Comparison of ENCODE assay signal across 33 cellular contexts in genomic region chr20:57289401-57290177, GRCh38. TPM values are rescaled to one million over a fixed set of nuclear protein-coding genes. Genes with fewer than 3 reads are reported as not detected.
DNase-seq lines count a peak whose midpoint lies in the region; ATAC-seq, FAIRE-seq and TF ChIP-seq lines count a peak whose summit lies in the region.
"Had no signal": no experiment of that assay in that cellular context is flagged by ENCODE, and none has a peak within 500 bp of the region (broad histone marks: within the 10 kb centered on the region; RNA-seq: fewer than 3 reads in every experiment).

No MANE protein-coding gene starts in this region.

- H3K4me3 ChIP-seq in HepG2 (replicated peaks in 1 of 3; ENCODE audit: insufficient read depth in 1 of 3, low read depth in 2 of 3, low read length in 3 of 3) (no peak overlapping the region), right lobe of liver (no peak overlapping the region), ectodermal cell (ENCODE audit: insufficient read depth, low read depth, low read length) (no peak overlapping the region), aorta (ENCODE audit: low read length in 2 of 2) (no peak overlapping the region)
- H3K4me3 ChIP-seq: adrenal gland, cardiac muscle cell had no signal

- H3K79me2 ChIP-seq in HepG2 (ENCODE audit: insufficient read depth, low read length): no peaks in the 10 kb centered on the region

- H3K9me3 ChIP-seq in HepG2 (ENCODE audit: low read length): no peaks in the 10 kb centered on the region
- no peaks in the 10 kb centered on the region for H3K9me3 ChIP-seq in right lobe of liver
- H3K9me3 ChIP-seq in ectodermal cell (ENCODE audit: control insufficient read depth, low read length): no peaks in the 10 kb centered on the region
- no peaks in the 10 kb centered on the region for H3K9me3 ChIP-seq in aorta (ENCODE audit: control insufficient read depth, low read length)
- H3K9me3 ChIP-seq: adrenal gland, SK-N-SH had no signal

- H3K27ac Mint-ChIP-seq in activated CD4-positive, alpha-beta T cell treated with anti-CD3 and anti-CD28 coated beads for 36 hours: no peak overlapping the region
- H3K27ac Mint-ChIP-seq in activated CD8-positive, alpha-beta memory T cell treated with anti-CD3 and anti-CD28 coated beads, Interleukin-2, amount 10 ng/mL, durations not matched to agents 7 days and 5 days: no peak overlapping the region
- H3K27ac Mint-ChIP-seq: T-helper 17 cell had no signal

- no TSS peak for BruUV-seq in HepG2 (replicated peaks; lab: Mats Ljungman, UMichigan)

- H3K36me3 Mint-ChIP-seq in activated CD4-positive, alpha-beta T cell treated with anti-CD3 and anti-CD28 coated beads for 36 hours (ENCODE audit: low read depth): no peaks in the 10 kb centered on the region
- no peaks in the 10 kb centered on the region for H3K36me3 Mint-ChIP-seq in activated CD8-positive, alpha-beta memory T cell treated with anti-CD3 and anti-CD28 coated beads, Interleukin-2, amount 10 ng/mL, durations not matched to agents 7 days and 5 days

- no peaks in the 10 kb centered on the region for H3K4me1 Mint-ChIP-seq in activated CD4-positive, alpha-beta T cell treated with anti-CD3 and anti-CD28 coated beads for 36 hours
- no peaks in the 10 kb centered on the region for H3K4me1 Mint-ChIP-seq in activated CD8-positive, alpha-beta memory T cell treated with anti-CD3 and anti-CD28 coated beads, Interleukin-2, amount 10 ng/mL, durations not matched to agents 7 days and 5 days
- H3K4me1 Mint-ChIP-seq: T-helper 17 cell had no signal

- no peak for TF ChIP-seq RAD21 in HepG2 (CRISPR knock-in tag; IDR thresholded peaks at IDR 0.05)

- H4K20me1 ChIP-seq in HepG2 (ENCODE audit: insufficient read depth, low read length): no peaks in the 10 kb centered on the region

- DNase-seq in HepG2 (ENCODE audit: low spot score) (no peak), right lobe of liver (no peak), midbrain (lab: John Stamatoyannopoulos, UW) (peak; percentile 79), aorta (no peak)
- no peak for DNase-seq in activated CD4-positive, alpha-beta T cell treated with anti-CD3 and anti-CD28 coated beads for 36 hours
- no peak for DNase-seq in activated CD8-positive, alpha-beta memory T cell treated with anti-CD3 and anti-CD28 coated beads, Interleukin-2, amount 10 ng/mL, durations not matched to agents 7 days and 5 days
- DNase-seq: activated CD4-positive, alpha-beta T cell treated with anti-CD3 and anti-CD28 coated beads for 48 hours; activated T-cell treated with anti-CD3 and anti-CD28 coated beads, Interleukin-2, amount 50 U/mL, for 4 hours; AML-193; DMS79 treated with DMSO at 0.1 percent for 48 hours; glutamatergic neuron; H7; left ventricle myocardium superior; NCI-H1048; NCI-H187 treated with DMSO at 0.1 percent for 48 hours; NCI-H526 treated with DMSO at 0.1 percent for 48 hours; SK-N-SH; small intestine; stimulated activated CD4-positive, alpha-beta T cell treated with anti-CD3 and anti-CD28 coated beads, Interleukin-1b, Interleukin-23, amount 100 ng/mL, for 48 hours; T-helper 17 cell had no signal

- no peak overlapping the region for H3K4me3 Mint-ChIP-seq in activated CD4-positive, alpha-beta T cell treated with anti-CD3 and anti-CD28 coated beads for 36 hours
- no peak overlapping the region for H3K4me3 Mint-ChIP-seq in activated CD8-positive, alpha-beta memory T cell treated with anti-CD3 and anti-CD28 coated beads, Interleukin-2, amount 10 ng/mL, durations not matched to agents 7 days and 5 days
- H3K4me3 Mint-ChIP-seq: activated T-cell treated with anti-CD3 and anti-CD28 coated beads, Interleukin-2, amount 50 U/mL, for 4 hours; neural crest cell; T-helper 17 cell had no signal

- H3K27ac ChIP-seq in HepG2 (ENCODE audit: extremely low read length, insufficient read depth, low read length): no peak overlapping the region
- H3K27ac ChIP-seq in right lobe of liver: no peak overlapping the region
- H3K27ac ChIP-seq in ectodermal cell (ENCODE audit: insufficient read depth, low read depth, low read length, poor library complexity, severe bottlenecking): peak overlapping the region; percentile 2
- H3K27ac ChIP-seq in aorta (ENCODE audit: low read depth in 1 of 2, low read length in 2 of 2): no peak overlapping the region
- H3K27ac ChIP-seq: 22Rv1, adrenal gland, cardiac muscle cell had no signal

- WGBS in HepG2 (ENCODE audit: low lambda C conversion rate): 3% methylated on average over 8 of the region's 8 CpGs
- WGBS in right lobe of liver (ENCODE audit: insufficient coverage, low coverage, low lambda C conversion rate, missing lambda C conversion rate): 7% methylated on average over 3 of the region's 8 CpGs
- WGBS in ectodermal cell, 2 experiments: 57 to 74% methylated on average over 7 of the region's 8 CpGs
- 40% methylated on average over 8 of the region's 8 CpGs for WGBS in aorta, 2 donors

- H2AFZ ChIP-seq in HepG2 (ENCODE audit: low read length): no peak overlapping the region

- in situ Hi-C loops in HepG2 (cut with HindIII; ENCODE audit: extremely low pct_ligation_motif_present, low pct_unique_long_range_greater_than_20kb): no loop called here

- CTCF ChIA-PET in HepG2 (lab: Yijun Ruan, JAX; ENCODE audit: low intra/inter-chr PET ratio, low total read pairs): interaction anchor here (1.2 kb wide), 1 partner anchor 57 kb away, joined by 3 read pairs; no protein-coding TSS in a partner anchor
- CTCF ChIA-PET in activated CD4-positive, alpha-beta T cell treated with anti-CD3 and anti-CD28 coated beads for 36 hours (lab: Charles Lee): no interaction called here
- CTCF ChIA-PET in activated CD8-positive, alpha-beta memory T cell treated with anti-CD3 and anti-CD28 coated beads, Interleukin-2, amount 10 ng/mL, durations not matched to agents 7 days and 5 days (lab: Charles Lee): no interaction called here

- POLR2A ChIA-PET in HepG2 (lab: Yijun Ruan, JAX): no interaction called here
- POLR2A ChIA-PET in activated CD4-positive, alpha-beta T cell treated with anti-CD3 and anti-CD28 coated beads for 36 hours (lab: Charles Lee): no interaction called here

- H3K9me3 Mint-ChIP-seq in activated CD4-positive, alpha-beta T cell treated with anti-CD3 and anti-CD28 coated beads for 36 hours (ENCODE audit: low read depth): no peaks in the 10 kb centered on the region
- no peaks in the 10 kb centered on the region for H3K9me3 Mint-ChIP-seq in activated CD8-positive, alpha-beta memory T cell treated with anti-CD3 and anti-CD28 coated beads, Interleukin-2, amount 10 ng/mL, durations not matched to agents 7 days and 5 days (ENCODE audit: low read depth)
- H3K9me3 Mint-ChIP-seq: activated T-cell treated with anti-CD3 and anti-CD28 coated beads, Interleukin-2, amount 50 U/mL, for 4 hours; neural crest cell had no signal

- H3K4me1 ChIP-seq in HepG2 (ENCODE audit: insufficient read depth, low read length): peaks cover under 1% of the 10 kb centered on the region
- H3K4me1 ChIP-seq in right lobe of liver: no peaks in the 10 kb centered on the region
- peaks cover 70% of the 10 kb centered on the region for H3K4me1 ChIP-seq in ectodermal cell (ENCODE audit: control insufficient read depth, insufficient read depth, low read length)
- H3K4me1 ChIP-seq in aorta (ENCODE audit: control insufficient read depth in 1 of 2, insufficient read depth in 2 of 2, low read length in 2 of 2): no peaks in the 10 kb centered on the region
- H3K4me1 ChIP-seq: adrenal gland had no signal

- no peak overlapping the region for H3K4me2 ChIP-seq in HepG2 (ENCODE audit: low read depth, low read length)
- H3K4me2 ChIP-seq: SK-N-SH had no signal

- intact Hi-C loops in HepG2 (cut with micrococcal nuclease; ENCODE audit: unreplicated experiment) (no loop called here), right lobe of liver (cut with DNase I) (no loop called here), aorta (cut with DNase I) (no loop called here)
- intact Hi-C loops in activated CD4-positive, alpha-beta T cell treated with anti-CD3 and anti-CD28 coated beads for 36 hours (cut with DNase I, micrococcal nuclease): no loop called here

- H3K27me3 Mint-ChIP-seq in activated CD4-positive, alpha-beta T cell treated with anti-CD3 and anti-CD28 coated beads for 36 hours: peaks cover 45% of the 10 kb centered on the region
- H3K27me3 Mint-ChIP-seq in activated CD8-positive, alpha-beta memory T cell treated with anti-CD3 and anti-CD28 coated beads, Interleukin-2, amount 10 ng/mL, durations not matched to agents 7 days and 5 days: peaks cover 49% of the 10 kb centered on the region

- FAIRE-seq in HepG2 (lab: Jason Lieb, UNC): no peak
- FAIRE-seq: endothelial cell of umbilical vein, small intestine had no signal

- H3K36me3 ChIP-seq in HepG2 (replicated peaks in 1 of 2; ENCODE audit: control insufficient read depth in 1 of 2, insufficient read depth in 2 of 2, low read length in 2 of 2) (no peaks in the 10 kb centered on the region), right lobe of liver (no peaks in the 10 kb centered on the region), ectodermal cell (ENCODE audit: control insufficient read depth, insufficient read depth, low read length) (no peaks in the 10 kb centered on the region), aorta (ENCODE audit: control insufficient read depth in 1 of 2, insufficient read depth in 2 of 2, low read length in 1 of 2) (no peaks in the 10 kb centered on the region)
- H3K36me3 ChIP-seq: adrenal gland, cardiac muscle cell had no signal

- H3K9ac ChIP-seq in HepG2 (ENCODE audit: insufficient read depth, low read depth, low read length): no peak overlapping the region
- H3K9ac ChIP-seq: SK-N-SH had no signal

- peaks cover 19 to 88% of the 10 kb centered on the region in 2 experiments for H3K27me3 ChIP-seq in HepG2 (ENCODE audit: control insufficient read depth in 1 of 2, insufficient read depth in 2 of 2, low read length in 2 of 2)
- H3K27me3 ChIP-seq in right lobe of liver: no peaks in the 10 kb centered on the region
- no peaks in the 10 kb centered on the region for H3K27me3 ChIP-seq in ectodermal cell (ENCODE audit: control insufficient read depth, insufficient read depth, low read length, poor library complexity, severe bottlenecking)
- H3K27me3 ChIP-seq in aorta (ENCODE audit: control insufficient read depth in 1 of 2, insufficient read depth in 2 of 2, low read length in 1 of 2): no peaks in the 10 kb centered on the region
- H3K27me3 ChIP-seq: cardiac muscle cell had no signal

- TF ChIP-seq EP300 in HepG2 (IDR thresholded peaks at IDR 0.05; ENCODE audit: low read depth in 2 of 2, low read length in 2 of 2): no peak
- TF ChIP-seq EP300 in HepG2 (CRISPR knock-in tag; IDR thresholded peaks at IDR 0.05; ENCODE audit: borderline replicate concordance): no peak

- TF ChIP-seq CTCF in HepG2 (CRISPR knock-in tag; IDR thresholded peaks at IDR 0.05) (no peak), right lobe of liver (IDR thresholded peaks at IDR 0.05) (no peak)

- ATAC-seq in HepG2 (peak; percentile 22; the same call in 2 of the 3 replicates), right lobe of liver (no peak), aorta (ENCODE audit: low FRiP score) (peak; percentile 30), GM21717 (IDR thresholded peaks at IDR 0.05; ENCODE audit: unreplicated experiment) (no peak)
- no peak for ATAC-seq in activated CD4-positive, alpha-beta T cell treated with anti-CD3 and anti-CD28 coated beads for 36 hours
- no peak for ATAC-seq in activated CD8-positive, alpha-beta memory T cell treated with anti-CD3 and anti-CD28 coated beads, Interleukin-2, amount 10 ng/mL, durations not matched to agents 7 days and 5 days
- ATAC-seq: activated T-cell treated with anti-CD3 and anti-CD28 coated beads, Interleukin-2, amount 50 U/mL, for 4 hours; left ventricle myocardium superior; T-helper 17 cell had no signal

- TF ChIP-seq POLR2A in HepG2 (IDR thresholded peaks at IDR 0.05; ENCODE audit: insufficient read depth in 1 of 2, low read depth in 2 of 2, low read length in 2 of 2) (no peak), right lobe of liver (IDR thresholded peaks at IDR 0.05) (no peak)

RNA-seq across cellular contexts. Expression of gene BMP7, which starts 23.1 kb away (rescaled TPM):
- total RNA-seq in HepG2 (2016; rRNA removed; fragmentation: Illumina TruSeq; extraction: Trizol) (not detected in 2 replicates), right lobe of liver (not detected), aorta (1 to 10 TPM in 1 of 2 donors, under 1 TPM in 1; 0.52 to 1.0 TPM)
- total RNA-seq in HepG2 (2016; cell fraction: cytosol; rRNA removed; fragmentation: Illumina TruSeq; extraction: Trizol; ENCODE audit: low read depth): not detected in 2 replicates
- total RNA-seq in HepG2 (2016; cell fraction: insoluble cytoplasmic fraction; rRNA removed; fragmentation: Illumina TruSeq; extraction: Trizol): not detected in 2 replicates
- not detected in 2 replicates for total RNA-seq in HepG2 (2016; cell fraction: membrane; rRNA removed; fragmentation: Illumina TruSeq; extraction: Trizol)
- not detected in 2 replicates for total RNA-seq in HepG2 (2016; cell fraction: nucleus; rRNA removed; fragmentation: Illumina TruSeq; extraction: Trizol)
- polyA plus RNA-seq in HepG2 (2011; rRNA removed) (not detected in 2 replicates), aorta (not detected)
- not detected in 2 replicates for polyA plus RNA-seq in HepG2 (2011; cell fraction: cytosol; rRNA removed)
- not detected in 2 replicates for polyA plus RNA-seq in HepG2 (2011; cell fraction: nucleus; rRNA removed)
- not detected in 2 replicates for polyA plus RNA-seq in HepG2 (2012)
- polyA plus RNA-seq in HepG2 (2016; cell fraction: cytosol; fragmentation: Illumina TruSeq; extraction: Trizol; ENCODE audit: low read depth): not detected in 2 replicates
- polyA plus RNA-seq in HepG2 (2016; cell fraction: insoluble cytoplasmic fraction; fragmentation: Illumina TruSeq; extraction: Trizol; ENCODE audit: low read depth): not detected in 2 replicates
- polyA plus RNA-seq in HepG2 (2016; cell fraction: membrane; fragmentation: Illumina TruSeq; extraction: Trizol; ENCODE audit: low read depth): not detected in 2 replicates
- not detected in 2 replicates for polyA plus RNA-seq in HepG2 (2016; cell fraction: nucleus; fragmentation: Illumina TruSeq; extraction: Trizol; ENCODE audit: insufficient read depth, low read depth)
- polyA minus RNA-seq in HepG2 (2011; rRNA and poly(A)+ RNA removed; ENCODE audit: low replicate concordance): not detected in 2 replicates
- polyA minus RNA-seq in HepG2 (2011; cell fraction: cytosol; rRNA and poly(A)+ RNA removed): not detected in 2 replicates
- polyA minus RNA-seq in HepG2 (2011; cell fraction: nucleus; rRNA and poly(A)+ RNA removed): not detected in 2 replicates
- 24.1 TPM for polyA plus RNA-seq in ectodermal cell (2013, experiment 1 of 4)
- polyA plus RNA-seq in ectodermal cell (2013, experiment 2 of 4): 23.1 TPM
- polyA plus RNA-seq in ectodermal cell (2013, experiment 3 of 4): 21.6 TPM
- polyA plus RNA-seq in ectodermal cell (2013, experiment 4 of 4): 23.3 TPM
- total RNA-seq in activated CD4-positive, alpha-beta T cell treated with anti-CD3 and anti-CD28 coated beads for 36 hours: under 1 TPM in 1 of 2 experiments, not detected in 1; 0.41 TPM
- not detected for total RNA-seq in activated CD8-positive, alpha-beta memory T cell treated with anti-CD3 and anti-CD28 coated beads, Interleukin-2, amount 10 ng/mL, durations not matched to agents 7 days and 5 days
- total RNA-seq: activated CD8-positive, alpha-beta memory T cell treated with anti-CD3 and anti-CD28 coated beads for 36 hours; dermis microvascular lymphatic vessel endothelial cell; endothelial cell of umbilical vein; LHCN-M2; mononuclear cell; pulmonary artery endothelial cell; T-helper 17 cell had no signal
- polyA plus RNA-seq: endothelial cell of umbilical vein, SK-N-SH had no signal

RNA-seq across cellular contexts. Expression of gene SPO11, which starts 40.0 kb away (rescaled TPM):
- not detected in 2 replicates for total RNA-seq in HepG2 (2016; rRNA removed; fragmentation: Illumina TruSeq; extraction: Trizol)
- total RNA-seq in HepG2 (2016; cell fraction: cytosol; rRNA removed; fragmentation: Illumina TruSeq; extraction: Trizol; ENCODE audit: low read depth): not detected in 2 replicates
- not detected in 2 replicates for total RNA-seq in HepG2 (2016; cell fraction: insoluble cytoplasmic fraction; rRNA removed; fragmentation: Illumina TruSeq; extraction: Trizol)
- total RNA-seq in HepG2 (2016; cell fraction: membrane; rRNA removed; fragmentation: Illumina TruSeq; extraction: Trizol): not detected in 2 replicates
- not detected in 2 replicates for total RNA-seq in HepG2 (2016; cell fraction: nucleus; rRNA removed; fragmentation: Illumina TruSeq; extraction: Trizol)
- polyA plus RNA-seq in HepG2 (2011; rRNA removed): not detected in 2 replicates
- polyA plus RNA-seq in HepG2 (2011; cell fraction: cytosol; rRNA removed): not detected in 2 replicates
- polyA plus RNA-seq in HepG2 (2011; cell fraction: nucleus; rRNA removed): not detected in 2 replicates
- polyA plus RNA-seq in HepG2 (2012): not detected in 2 replicates
- not detected in 2 replicates for polyA plus RNA-seq in HepG2 (2016; cell fraction: cytosol; fragmentation: Illumina TruSeq; extraction: Trizol; ENCODE audit: low read depth)
- not detected in 2 replicates for polyA plus RNA-seq in HepG2 (2016; cell fraction: insoluble cytoplasmic fraction; fragmentation: Illumina TruSeq; extraction: Trizol; ENCODE audit: low read depth)
- not detected in 2 replicates for polyA plus RNA-seq in HepG2 (2016; cell fraction: membrane; fragmentation: Illumina TruSeq; extraction: Trizol; ENCODE audit: low read depth)
- polyA plus RNA-seq in HepG2 (2016; cell fraction: nucleus; fragmentation: Illumina TruSeq; extraction: Trizol; ENCODE audit: insufficient read depth, low read depth): not detected in 2 replicates
- not detected in 2 replicates for polyA minus RNA-seq in HepG2 (2011; rRNA and poly(A)+ RNA removed; ENCODE audit: low replicate concordance)
- polyA minus RNA-seq in HepG2 (2011; cell fraction: cytosol; rRNA and poly(A)+ RNA removed): not detected in 2 replicates
- polyA minus RNA-seq in HepG2 (2011; cell fraction: nucleus; rRNA and poly(A)+ RNA removed): not detected in 2 replicates
- total RNA-seq in right lobe of liver: not detected
- polyA plus RNA-seq in ectodermal cell (2013, experiment 1 of 4): not detected
- not detected for polyA plus RNA-seq in ectodermal cell (2013, experiment 2 of 4)
- polyA plus RNA-seq in ectodermal cell (2013, experiment 3 of 4): not detected
- polyA plus RNA-seq in ectodermal cell (2013, experiment 4 of 4): not detected
- total RNA-seq in aorta: not detected
- not detected for polyA plus RNA-seq in aorta
- not detected for total RNA-seq in activated CD4-positive, alpha-beta T cell treated with anti-CD3 and anti-CD28 coated beads for 36 hours
- not detected for total RNA-seq in activated CD8-positive, alpha-beta memory T cell treated with anti-CD3 and anti-CD28 coated beads, Interleukin-2, amount 10 ng/mL, durations not matched to agents 7 days and 5 days
- total RNA-seq: activated CD8-positive, alpha-beta memory T cell treated with anti-CD3 and anti-CD28 coated beads for 36 hours; activated T-cell treated with anti-CD3 and anti-CD28 coated beads, Interleukin-2, amount 50 U/mL, for 4 hours; adrenal gland; cardiac muscle cell; dermis microvascular lymphatic vessel endothelial cell; endothelial cell of umbilical vein; H7; left ventricle myocardium superior; LHCN-M2; mononuclear cell; neural crest cell; pulmonary artery endothelial cell; T-helper 17 cell; ureter had no signal
- polyA plus RNA-seq: adrenal gland, cardiac muscle cell, endothelial cell of umbilical vein, SK-N-SH, small intestine had no signal

Comparison
In these comparisons a context has a peak if more than half of its experiments do, and no peak if none do; other contexts are left out.
1. ATAC-seq: peak in HepG2 (single experiment) and aorta (single experiment); none in right lobe of liver (0 of 4), activated CD4-positive, alpha-beta T cell treated with anti-CD3 and anti-CD28 coated beads for 36 hours (single experiment), activated CD8-positive, alpha-beta memory T cell treated with anti-CD3 and anti-CD28 coated beads, Interleukin-2, amount 10 ng/mL, durations not matched to agents 7 days and 5 days (single experiment) and GM21717 (single experiment).